16 cellular contexts compared by ENCODE assay signal in the genomic region with DNA sequence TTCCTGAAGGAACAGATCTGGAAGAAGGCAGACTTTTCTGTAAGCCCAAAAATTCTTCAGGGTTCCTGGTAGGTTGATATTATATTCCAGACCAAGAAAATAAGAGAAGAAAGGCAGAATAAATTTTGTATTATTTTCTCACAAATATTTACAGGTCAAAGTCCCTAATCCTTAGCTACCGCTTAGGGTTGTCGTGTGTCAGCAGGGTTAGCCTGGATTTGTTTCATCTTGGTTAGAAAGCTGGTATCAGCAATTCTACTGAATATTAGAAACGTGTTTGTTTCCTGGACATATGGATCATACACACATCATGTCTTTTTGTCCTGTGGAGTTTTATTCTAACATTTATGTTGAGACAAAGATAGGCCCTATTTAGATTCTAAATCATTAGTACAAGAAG.
DNase-seq lines count a peak whose midpoint lies in the region; ATAC-seq, FAIRE-seq and TF ChIP-seq lines count a peak whose summit lies in the region.
"Had no signal": no experiment of that assay in that cellular context is flagged by ENCODE, and none has a peak within 500 bp of the region (broad histone marks: within the 10 kb centered on the region; RNA-seq: fewer than 3 reads in every experiment).

No MANE protein-coding gene starts in this region.

- peak overlapping the region; percentile 48 for H3K27ac Mint-ChIP-seq in astrocyte (ENCODE audit: unreplicated experiment)
- no peak overlapping the region for H3K27ac Mint-ChIP-seq in activated naive CD4-positive, alpha-beta T cell treated with anti-CD3 and anti-CD28 coated beads for 36 hours

- peak; percentile 73 for ATAC-seq in left lobe of liver
- no peak for ATAC-seq in lower lobe of right lung

- H3K36me3 ChIP-seq in mammary epithelial cell (ENCODE audit: insufficient read depth, low read length) (no peaks in the 10 kb centered on the region), breast epithelium (no peaks in the 10 kb centered on the region), astrocyte (ENCODE audit: insufficient read depth, low read length) (no peaks in the 10 kb centered on the region), lower lobe of right lung (no peaks in the 10 kb centered on the region), esophagus squamous epithelium (no peaks in the 10 kb centered on the region)
- H3K36me3 ChIP-seq: BLaER1 treated with 17β-estradiol and CSF1 and Interleukin-3, amounts not matched to agents 10 nM and 100 nM had no signal

- H3K4me1 Mint-ChIP-seq in astrocyte (ENCODE audit: low read depth, unreplicated experiment), result peaks cover 8% of the 10 kb centered on the region
- peaks cover 2% of the 10 kb centered on the region for H3K4me1 Mint-ChIP-seq in activated naive CD4-positive, alpha-beta T cell treated with anti-CD3 and anti-CD28 coated beads for 36 hours (ENCODE audit: low read depth)
- H3K4me1 Mint-ChIP-seq: CD4-positive, CD25-positive, alpha-beta regulatory T cell had no signal

- no peaks in the 10 kb centered on the region for H3K36me3 Mint-ChIP-seq in astrocyte (ENCODE audit: low read depth, unreplicated experiment)
- no peaks in the 10 kb centered on the region for H3K36me3 Mint-ChIP-seq in activated naive CD4-positive, alpha-beta T cell treated with anti-CD3 and anti-CD28 coated beads for 36 hours (ENCODE audit: low read depth)
- H3K36me3 Mint-ChIP-seq: CD4-positive, CD25-positive, alpha-beta regulatory T cell had no signal

- TF ChIP-seq CTCF in mammary epithelial cell (conservative IDR thresholded peaks at IDR 0.05 in 1 of 2, IDR thresholded peaks at IDR 0.05 in 1 of 2; ENCODE audit: extremely low read depth in 1 of 2, insufficient read depth in 1 of 2, low read depth in 1 of 2, low read length in 2 of 2) (no peak), breast epithelium (IDR thresholded peaks at IDR 0.05) (no peak), astrocyte (IDR thresholded peaks at IDR 0.05; ENCODE audit: insufficient read depth, low read depth, low read length) (no peak), lower lobe of right lung (IDR thresholded peaks at IDR 0.05) (no peak), esophagus squamous epithelium (IDR thresholded peaks at IDR 0.05) (no peak)

- in situ Hi-C loops in mammary epithelial cell (cut with MboI; ENCODE audit: low sequenced_read_pairs in 2 of 2), result no loop called here

- H2AFZ ChIP-seq in mammary epithelial cell (ENCODE audit: low read depth, low read length) (no peak overlapping the region), astrocyte (ENCODE audit: low read depth, low read length) (no peak overlapping the region)
- H2AFZ ChIP-seq: GM23248 had no signal

- H3K4me3 ChIP-seq in mammary epithelial cell (replicated peaks in 1 of 3; ENCODE audit: insufficient read depth in 1 of 3, low read depth in 2 of 3, low read length in 3 of 3), result no peak overlapping the region
- no peak overlapping the region for H3K4me3 ChIP-seq in breast epithelium
- H3K4me3 ChIP-seq in astrocyte (ENCODE audit: insufficient read depth, low read depth, low read length), result no peak overlapping the region
- no peak overlapping the region for H3K4me3 ChIP-seq in lower lobe of right lung
- H3K4me3 ChIP-seq in esophagus squamous epithelium, result no peak overlapping the region
- H3K4me3 ChIP-seq: BLaER1 treated with 17β-estradiol and CSF1 and Interleukin-3, amounts not matched to agents 10 nM and 100 nM; GM23248 had no signal

- no peaks in the 10 kb centered on the region for H3K27me3 Mint-ChIP-seq in astrocyte (ENCODE audit: low read depth, unreplicated experiment)
- no peaks in the 10 kb centered on the region for H3K27me3 Mint-ChIP-seq in activated naive CD4-positive, alpha-beta T cell treated with anti-CD3 and anti-CD28 coated beads for 36 hours (ENCODE audit: low read depth)
- H3K27me3 Mint-ChIP-seq: CD4-positive, CD25-positive, alpha-beta regulatory T cell had no signal

- WGBS in mammary epithelial cell (ENCODE audit: low coverage, missing lambda C conversion rate), result 88% methylated on average over 2 of the region's 3 CpGs
- 79 to 89% methylated on average over 3 of the region's 3 CpGs for WGBS in esophagus squamous epithelium, 2 donors

- H3K79me2 ChIP-seq in mammary epithelial cell (ENCODE audit: insufficient read depth, low read length) (no peaks in the 10 kb centered on the region), astrocyte (ENCODE audit: insufficient read depth, low read length) (no peaks in the 10 kb centered on the region)

- H3K9ac ChIP-seq in mammary epithelial cell (ENCODE audit: insufficient read depth, low read length) (no peak overlapping the region), astrocyte (ENCODE audit: low read length) (no peak overlapping the region)
- H3K9ac ChIP-seq: BLaER1 treated with 17β-estradiol and CSF1 and Interleukin-3, amounts not matched to agents 10 nM and 100 nM; GM23248 had no signal

- DNase-seq in mammary epithelial cell, result no peak
- DNase-seq in breast epithelium (ENCODE audit: low spot score in 2 of 2), result no peak
- no peak for DNase-seq in astrocyte (ENCODE audit: low read depth)
- no peak for DNase-seq in left lobe of liver (ENCODE audit: low spot score)
- DNase-seq in activated naive CD4-positive, alpha-beta T cell treated with anti-CD3 and anti-CD28 coated beads for 36 hours, result no peak
- DNase-seq in lower lobe of right lung, result no peak
- no peak for DNase-seq in esophagus squamous epithelium (lab: John Stamatoyannopoulos, UW)
- no peak for DNase-seq in effector CD8-positive, alpha-beta T cell (lab: John Stamatoyannopoulos, UW)
- DNase-seq: 8988T; CD4-positive, CD25-positive, alpha-beta regulatory T cell; DMS 273 treated with DMSO at 0.1 percent for 48 hours; DMS79 treated with DMSO at 0.1 percent for 48 hours; GM23248 had no signal

- H3K27me3 ChIP-seq in mammary epithelial cell (ENCODE audit: insufficient read depth, low read length), result no peaks in the 10 kb centered on the region
- H3K27me3 ChIP-seq in breast epithelium, result no peaks in the 10 kb centered on the region
- no peaks in the 10 kb centered on the region for H3K27me3 ChIP-seq in astrocyte (ENCODE audit: insufficient read depth, low read length)
- no peaks in the 10 kb centered on the region for H3K27me3 ChIP-seq in lower lobe of right lung (ENCODE audit: low read depth)
- no peaks in the 10 kb centered on the region for H3K27me3 ChIP-seq in esophagus squamous epithelium
- H3K27me3 ChIP-seq: BLaER1 treated with 17β-estradiol and CSF1 and Interleukin-3, amounts not matched to agents 10 nM and 100 nM had no signal

- dilution Hi-C loops in mammary epithelial cell (cut with HindIII; ENCODE audit: low sequenced_read_pairs), result no loop called here

- H3K27ac ChIP-seq in mammary epithelial cell (ENCODE audit: insufficient read depth, low read depth, low read length), result peak overlapping the region; percentile 70
- H3K27ac ChIP-seq in breast epithelium, result no peak overlapping the region
- peak overlapping the region; percentile 56 for H3K27ac ChIP-seq in astrocyte (ENCODE audit: low read depth, low read length)
- no peak overlapping the region for H3K27ac ChIP-seq in lower lobe of right lung
- no peak overlapping the region for H3K27ac ChIP-seq in esophagus squamous epithelium
- H3K27ac ChIP-seq: BLaER1 treated with 17β-estradiol and CSF1 and Interleukin-3, amounts not matched to agents 10 nM and 100 nM; GM23248 had no signal

- H3K4me1 ChIP-seq in mammary epithelial cell (ENCODE audit: insufficient read depth, low read length) (peaks cover 5% of the 10 kb centered on the region), breast epithelium (no peaks in the 10 kb centered on the region), astrocyte (ENCODE audit: insufficient read depth, low read length) (peaks cover 12% of the 10 kb centered on the region), lower lobe of right lung (no peaks in the 10 kb centered on the region), esophagus squamous epithelium (peaks cover 0 to 10% (median 0%) of the 10 kb centered on the region in 3 donors)
- H3K4me1 ChIP-seq: BLaER1 treated with 17β-estradiol and CSF1 and Interleukin-3, amounts not matched to agents 10 nM and 100 nM had no signal

- TF ChIP-seq POLR2A in breast epithelium (IDR thresholded peaks at IDR 0.05) (no peak), esophagus squamous epithelium (IDR thresholded peaks at IDR 0.05) (no peak)

- no peaks in the 10 kb centered on the region for H3K9me3 ChIP-seq in mammary epithelial cell (replicated peaks; ENCODE audit: insufficient read depth, low read length)
- H3K9me3 ChIP-seq in breast epithelium, result no peaks in the 10 kb centered on the region
- no peaks in the 10 kb centered on the region for H3K9me3 ChIP-seq in astrocyte (ENCODE audit: insufficient read depth, low read depth, low read length)
- no peaks in the 10 kb centered on the region for H3K9me3 ChIP-seq in lower lobe of right lung
- no peaks in the 10 kb centered on the region for H3K9me3 ChIP-seq in esophagus squamous epithelium
- H3K9me3 ChIP-seq: BLaER1 treated with 17β-estradiol and CSF1 and Interleukin-3, amounts not matched to agents 10 nM and 100 nM had no signal

- no peak for FAIRE-seq in astrocyte (lab: Jason Lieb, UNC)
- FAIRE-seq: G401.6, GM12891 had no signal

- no peaks in the 10 kb centered on the region for H4K20me1 ChIP-seq in mammary epithelial cell (ENCODE audit: insufficient read depth, low read length)
- no peaks in the 10 kb centered on the region for H4K20me1 ChIP-seq in astrocyte (ENCODE audit: insufficient read depth, low read length)
- H4K20me1 ChIP-seq: BLaER1 treated with 17β-estradiol and CSF1 and Interleukin-3, amounts not matched to agents 10 nM and 100 nM had no signal

- no peak overlapping the region for H3K4me3 Mint-ChIP-seq in astrocyte (ENCODE audit: unreplicated experiment)
- H3K4me3 Mint-ChIP-seq in activated naive CD4-positive, alpha-beta T cell treated with anti-CD3 and anti-CD28 coated beads for 36 hours, result no peak overlapping the region
- H3K4me3 Mint-ChIP-seq: CD4-positive, CD25-positive, alpha-beta regulatory T cell had no signal

- BruUV-seq in mammary epithelial cell (replicated peaks; lab: Mats Ljungman, UMichigan), result no TSS peak

- CTCF ChIA-PET in mammary epithelial cell (lab: Charles Lee; ENCODE audit: low non-redundant PET), result no interaction called here
- CTCF ChIA-PET in activated naive CD4-positive, alpha-beta T cell treated with anti-CD3 and anti-CD28 coated beads for 36 hours (lab: Charles Lee), result no interaction called here

- no peaks in the 10 kb centered on the region for H3K9me3 Mint-ChIP-seq in astrocyte (ENCODE audit: unreplicated experiment)
- H3K9me3 Mint-ChIP-seq in activated naive CD4-positive, alpha-beta T cell treated with anti-CD3 and anti-CD28 coated beads for 36 hours, result no peaks in the 10 kb centered on the region

- H3K4me2 ChIP-seq in mammary epithelial cell (ENCODE audit: insufficient read depth, low read depth, low read length) (no peak overlapping the region), astrocyte (ENCODE audit: low read length) (no peak overlapping the region)
- H3K4me2 ChIP-seq: BLaER1 treated with 17β-estradiol and CSF1 and Interleukin-3, amounts not matched to agents 10 nM and 100 nM had no signal

- intact Hi-C loops in mammary epithelial cell (cut with micrococcal nuclease), result no loop called here
- intact Hi-C loops in breast epithelium (cut with DNase I; ENCODE audit: low total_unique reads), result no loop called here
- intact Hi-C loops in activated naive CD4-positive, alpha-beta T cell treated with anti-CD3 and anti-CD28 coated beads for 36 hours (cut with micrococcal nuclease), result no loop called here
- intact Hi-C loops in lower lobe of right lung (cut with DNase I), result no loop called here
- intact Hi-C loops in esophagus squamous epithelium (cut with DNase I), result no loop called here

Comparison
In these comparisons a context has a peak if more than half of its experiments do, and no peak if none do; other contexts are left out.
1. H3K27ac ChIP-seq: peak in mammary epithelial cell (single experiment) and astrocyte (single experiment); none in breast epithelium (0 of 2), lower lobe of right lung (single experiment) and esophagus squamous epithelium (0 of 4).